19 cellular contexts compared by ENCODE assay signal in the genomic region with DNA sequence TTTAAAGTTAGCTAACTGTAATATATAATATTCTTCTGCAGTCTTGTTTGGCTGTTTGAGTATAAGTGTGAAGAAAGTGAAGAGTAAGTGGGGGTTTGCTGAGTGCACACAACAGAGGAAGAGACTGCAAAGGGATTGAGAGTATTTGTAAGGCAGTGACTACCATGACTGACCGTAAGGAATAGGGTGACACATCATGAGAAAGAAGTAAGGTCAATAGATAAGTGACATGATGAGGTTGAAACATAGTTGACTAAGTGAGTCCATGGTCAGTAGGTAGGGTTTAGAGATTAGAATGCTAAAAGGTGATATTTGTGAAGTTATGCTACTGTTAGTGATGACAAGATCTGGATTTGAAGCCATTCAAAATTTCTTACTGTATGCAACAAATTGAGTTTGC. TPM values are rescaled to one million over a fixed set of nuclear protein-coding genes. Genes with fewer than 3 reads are reported as not detected.
DNase-seq lines count a peak whose midpoint lies in the region; ATAC-seq, FAIRE-seq and TF ChIP-seq lines count a peak whose summit lies in the region.
"Had no signal": no experiment of that assay in that cellular context is flagged by ENCODE, and none has a peak within 500 bp of the region (broad histone marks: within the 10 kb centered on the region; RNA-seq: fewer than 3 reads in every experiment).

No MANE protein-coding gene starts in this region.

- H2AFZ ChIP-seq in PC-3 (ENCODE audit: low read length), result no peak overlapping the region
- H2AFZ ChIP-seq in K562 (ENCODE audit: low read depth, low read length), result no peak overlapping the region

- WGBS in K562 (ENCODE audit: insufficient coverage, low coverage, missing lambda C conversion rate), result 38% methylated on average over 1 of the region's 1 CpG
- 96 to 98% methylated on average over 1 of the region's 1 CpG for WGBS in sigmoid colon, 2 donors
- 94 to 100% methylated on average over 1 of the region's 1 CpG for WGBS in body of pancreas, 2 donors

- no peaks in the 10 kb centered on the region for H3K9me3 Mint-ChIP-seq in Calu3 (ENCODE audit: low read depth, unreplicated experiment)
- H3K9me3 Mint-ChIP-seq: H9 had no signal

- no peak overlapping the region for H3K27ac Mint-ChIP-seq in Calu3 (ENCODE audit: unreplicated experiment)
- H3K27ac Mint-ChIP-seq: CD4-positive, CD25-positive, alpha-beta regulatory T cell; CD8-positive, alpha-beta memory T cell; H9 had no signal

- H3K36me3 Mint-ChIP-seq in Calu3 (ENCODE audit: insufficient read depth, unreplicated experiment), result no peaks in the 10 kb centered on the region

- H3K4me3 ChIP-seq in PC-3 (ENCODE audit: low read length), result no peak overlapping the region
- H3K4me3 ChIP-seq in K562, result no peak overlapping the region
- H3K4me3 ChIP-seq in sigmoid colon, result no peak overlapping the region
- no peak overlapping the region for H3K4me3 ChIP-seq in body of pancreas

- no peak for TF ChIP-seq EP300 in K562 (IDR thresholded peaks at IDR 0.05; ENCODE audit: low read length)
- TF ChIP-seq EP300 in sigmoid colon (IDR thresholded peaks at IDR 0.05), result no peak

- H3K27me3 Mint-ChIP-seq in Calu3 (ENCODE audit: unreplicated experiment), result no peaks in the 10 kb centered on the region
- H3K27me3 Mint-ChIP-seq: CD4-positive, CD25-positive, alpha-beta regulatory T cell had no signal

- H3K9me1 ChIP-seq in K562 (ENCODE audit: control insufficient read depth, insufficient read depth, low read length), result no peaks in the 10 kb centered on the region

- CTCF ChIA-PET in PC-3 (lab: Charles Lee), result no interaction called here
- CTCF ChIA-PET in K562 (lab: Yijun Ruan, JAX; ENCODE audit: low intra/inter-chr PET ratio), result no interaction called here
- CTCF ChIA-PET in GM10248 (lab: Yijun Ruan, JAX), result no interaction called here
- CTCF ChIA-PET in Calu3 (lab: Charles Lee), result no interaction called here

- peak; percentile 19 for FAIRE-seq in K562 (lab: Jason Lieb, UNC)
- FAIRE-seq: A204.1, D721Med, H1, HepG2 had no signal

- ATAC-seq in PC-3, result no peak; the same call in 1 of the 2 replicates
- no peak for ATAC-seq in K562
- no peak for ATAC-seq in body of pancreas
- ATAC-seq: HepG2 had no signal

- in situ Hi-C loops in K562 (cut with MboI), result no loop called here

- intact Hi-C loops in PC-3 (cut with micrococcal nuclease), result no loop called here
- intact Hi-C loops in K562 (cut with micrococcal nuclease), result no loop called here
- intact Hi-C loops in sigmoid colon (cut with DNase I), result loop anchor here (2.0 kb wide), 2 partner anchors 28 to 214 kb away; partner anchors contain the start of gene WARS2
- intact Hi-C loops in body of pancreas (cut with DNase I), result no loop called here
- intact Hi-C loops in Calu3 (cut with micrococcal nuclease; ENCODE audit: unreplicated experiment), result no loop called here

- H3K4me1 ChIP-seq in PC-3 (ENCODE audit: insufficient read depth, low read length) (no peaks in the 10 kb centered on the region), K562 (replicated peaks in 1 of 2; ENCODE audit: control insufficient read depth in 2 of 2, insufficient read depth in 2 of 2, low read length in 2 of 2) (no peaks in the 10 kb centered on the region), sigmoid colon (peaks cover 0 to 21% (median 14%) of the 10 kb centered on the region in 4 donors), body of pancreas (no peaks in the 10 kb centered on the region)

- no peak for TF ChIP-seq RAD21 in K562 (CRISPR knock-in tag; conservative IDR thresholded peaks at IDR 0.05 in 1 of 2, IDR thresholded peaks at IDR 0.05 in 1 of 2)

- no peak overlapping the region for H3K4me3 Mint-ChIP-seq in Calu3 (ENCODE audit: low read depth, unreplicated experiment)
- H3K4me3 Mint-ChIP-seq: CD4-positive, CD25-positive, alpha-beta regulatory T cell; CD8-positive, alpha-beta memory T cell; H9 had no signal

- H4K20me1 ChIP-seq in PC-3 (ENCODE audit: low read length), result no peaks in the 10 kb centered on the region
- H4K20me1 ChIP-seq in K562 (replicated peaks; ENCODE audit: control insufficient read depth, insufficient read depth, low read length), result no peaks in the 10 kb centered on the region

- TF ChIP-seq CTCF in PC-3 (conservative IDR thresholded peaks at IDR 0.05; ENCODE audit: low read depth, low read length) (no peak), K562 (IDR thresholded peaks at IDR 0.05 in 2 of 3, conservative IDR thresholded peaks at IDR 0.05 in 1 of 3; ENCODE audit: insufficient read depth in 2 of 3, low read depth in 1 of 3, low read length in 3 of 3) (no peak), sigmoid colon (IDR thresholded peaks at IDR 0.05) (no peak), GM10248 (IDR thresholded peaks at IDR 0.05; ENCODE audit: control extremely low read depth, extremely low read depth, low read depth, missing control alignments) (no peak), body of pancreas (IDR thresholded peaks at IDR 0.05) (no peak), Calu3 (IDR thresholded peaks at IDR 0.05; ENCODE audit: unreplicated experiment) (no peak)

- DNase-seq in HT1080 (ENCODE audit: low read depth), result peak; percentile 29
- DNase-seq in PC-3, result peak; percentile 32
- no peak for DNase-seq in K562 (ENCODE audit: extremely low read depth in 1 of 4, low spot score in 3 of 4)
- DNase-seq in sigmoid colon, result no peak
- no peak for DNase-seq in GM10248 (ENCODE audit: extremely low spot score)
- no peak for DNase-seq in body of pancreas
- no peak for DNase-seq in Calu3
- DNase-seq: ACHN; BE2C; C1 segment of cervical spinal cord; CD4-positive, CD25-positive, alpha-beta regulatory T cell; CD8-positive, alpha-beta memory T cell; COR-L47; GDM1; H9 had no signal

- POLR2A ChIA-PET in PC-3 (lab: Charles Lee; ENCODE audit: unreplicated experiment), result no interaction called here
- POLR2A ChIA-PET in K562 (lab: Yijun Ruan, JAX), result interaction anchor here (1.4 kb wide), 1 partner anchor 24 kb away, joined by 3 read pairs; no protein-coding TSS in a partner anchor
- POLR2A ChIA-PET in GM10248 (lab: Yijun Ruan, JAX), result no interaction called here

- no peaks in the 10 kb centered on the region for H3K36me3 ChIP-seq in PC-3 (ENCODE audit: low read depth, low read length)
- H3K36me3 ChIP-seq in K562 (ENCODE audit: control insufficient read depth, insufficient read depth, low read length), result no peaks in the 10 kb centered on the region
- no peaks in the 10 kb centered on the region for H3K36me3 ChIP-seq in sigmoid colon
- H3K36me3 ChIP-seq in body of pancreas (replicated peaks in 1 of 2; ENCODE audit: insufficient read depth in 1 of 2, low read depth in 2 of 2), result no peaks in the 10 kb centered on the region
- H3K36me3 ChIP-seq: BE2C had no signal

- H3K9ac ChIP-seq in PC-3 (ENCODE audit: low read length) (no peak overlapping the region), K562 (ENCODE audit: insufficient read depth in 1 of 2, low read depth in 2 of 2, low read length in 2 of 2) (no peak overlapping the region)

- BruUV-seq in PC-3 (replicated peaks; lab: Mats Ljungman, UMichigan), result no TSS peak
- BruUV-seq in K562 (replicated peaks; lab: Mats Ljungman, UMichigan), result no TSS peak
- BruUV-seq in Calu3 (replicated peaks; lab: Mats Ljungman, UMichigan), result no TSS peak

- TF ChIP-seq POLR2A in K562 (conservative IDR thresholded peaks at IDR 0.05) (no peak), sigmoid colon (IDR thresholded peaks at IDR 0.05) (no peak), body of pancreas (IDR thresholded peaks at IDR 0.05) (no peak)

- H3K9me3 ChIP-seq in PC-3 (ENCODE audit: low read length) (no peaks in the 10 kb centered on the region), K562 (replicated peaks; ENCODE audit: control insufficient read depth, insufficient read depth, low read depth, low read length) (no peaks in the 10 kb centered on the region), sigmoid colon (no peaks in the 10 kb centered on the region), body of pancreas (no peaks in the 10 kb centered on the region)
- H3K9me3 ChIP-seq: BE2C had no signal

- H3K4me2 ChIP-seq in PC-3 (ENCODE audit: low read length) (no peak overlapping the region), K562 (ENCODE audit: insufficient read depth, low read length) (no peak overlapping the region)

- no peaks in the 10 kb centered on the region for H3K9me2 ChIP-seq in PC-3 (replicated peaks; ENCODE audit: low read length)

- no peaks in the 10 kb centered on the region for H3K27me3 ChIP-seq in PC-3 (ENCODE audit: low read length)
- H3K27me3 ChIP-seq in K562 (ENCODE audit: control insufficient read depth in 2 of 2, insufficient read depth in 2 of 2, low read length in 2 of 2), result no peaks in the 10 kb centered on the region
- H3K27me3 ChIP-seq in sigmoid colon, result no peaks in the 10 kb centered on the region
- no peaks in the 10 kb centered on the region for H3K27me3 ChIP-seq in body of pancreas

- H3K27ac ChIP-seq in PC-3 (ENCODE audit: low read length) (no peak overlapping the region), K562 (ENCODE audit: extremely low read depth, low read depth, low read length) (no peak overlapping the region), sigmoid colon (peak overlapping the region in 3 of 4 donors; percentile 54 to 64 (median 63)), body of pancreas (no peak overlapping the region)

- H3K79me2 ChIP-seq in PC-3 (ENCODE audit: low read length), result peaks cover 6% of the 10 kb centered on the region; the same call in 1 of the 2 replicates
- no peaks in the 10 kb centered on the region for H3K79me2 ChIP-seq in K562 (ENCODE audit: control insufficient read depth, insufficient read depth, low read length)

- H3F3A ChIP-seq in PC-3 (ENCODE audit: low read length, unreplicated experiment), result no peaks in the 10 kb centered on the region

- peaks cover 11% of the 10 kb centered on the region for H3K4me1 Mint-ChIP-seq in Calu3 (ENCODE audit: low read depth, unreplicated experiment)

RNA-seq across cellular contexts. Expression of gene WARS2, which starts 27.7 kb away (rescaled TPM):
- total RNA-seq in HT1080 (2014; rRNA removed; shearing (Covaris generic)), result 13.8 and 14.5 TPM in 2 replicates
- 9.7 and 9.9 TPM in 2 replicates for polyA plus RNA-seq in HT1080 (2015; cell fraction: cytosol; rRNA removed)
- 7.7 and 9.4 TPM in 2 replicates for polyA plus RNA-seq in HT1080 (2015; cell fraction: nucleus; rRNA removed)
- total RNA-seq in PC-3 (2014; rRNA removed) (16.8 and 18.1 TPM in 2 replicates), K562 (2014; rRNA removed) (16.3 and 18.0 TPM in 2 replicates), K562 (2014; rRNA removed; fragmentation: Illumina TruSeq; extraction: Trizol) (17.7 and 21.1 TPM in 2 replicates), K562 (2015; rRNA removed; fragmentation: Illumina TruSeq; extraction: Trizol) (14.4 and 16.5 TPM in 2 replicates), K562 (2021) (14.9 and 17.5 TPM in 2 replicates), sigmoid colon (10 to 100 TPM; 10.7 to 18.8 (median 14.5) TPM), body of pancreas (10 to 100 TPM in 1 of 2 donors, 1 to 10 TPM in 1; 4.9 to 11.7 TPM), Calu3 (2022) (7.8 and 8.8 TPM in 2 replicates)
- total RNA-seq in K562 (2011; cell fraction: chromatin; rRNA removed; ENCODE audit: low replicate concordance), result 13.5 and 15.4 TPM in 2 replicates
- 7.0 and 10.9 TPM in 2 replicates for total RNA-seq in K562 (2011; cell fraction: nucleolus; rRNA removed)
- 16.6 and 31.6 TPM in 2 replicates for total RNA-seq in K562 (2011; cell fraction: nucleoplasm; rRNA removed)
- polyA plus RNA-seq in K562 (2011; rRNA removed) (16.4 and 17.0 TPM in 2 replicates), K562 (2014; fragmentation: Illumina TruSeq; extraction: Trizol) (15.7 and 16.9 TPM in 2 replicates), K562 (2014; fragmentation: Nextera tagmentation; extraction: Ambion mirVana) (1 to 10 TPM; 5.7 to 6.7 TPM), K562 (2014; rRNA removed) (10.8 and 12.6 TPM in 2 replicates), sigmoid colon (10 to 100 TPM in 1 of 3 donors, 1 to 10 TPM in 2; 8.4 to 10.9 (median 8.7) TPM)
- 9.6 and 11.2 TPM in 2 replicates for polyA plus RNA-seq in K562 (2011; cell fraction: cytosol; rRNA removed)
- polyA plus RNA-seq in K562 (2011; cell fraction: nucleus; rRNA removed), result 10.7 and 10.9 TPM in 2 replicates
- 11.8 and 19.1 TPM in 2 replicates for polyA plus RNA-seq in K562 (2012)
- 20.2 and 20.6 TPM in 2 replicates for polyA minus RNA-seq in K562 (2011; rRNA and poly(A)+ RNA removed)
- 10.1 and 10.3 TPM in 2 replicates for polyA minus RNA-seq in K562 (2011; cell fraction: cytosol; rRNA and poly(A)+ RNA removed)
- 13.6 and 21.7 TPM in 2 replicates for polyA minus RNA-seq in K562 (2011; cell fraction: nucleus; rRNA and poly(A)+ RNA removed)

Comparison
In these comparisons a context has a peak if more than half of its experiments do, and no peak if none do; other contexts are left out.
1. DNase-seq: peak in HT1080 (single experiment) and PC-3 (single experiment); none in K562 (0 of 4), sigmoid colon (single experiment), GM10248 (single experiment), body of pancreas (0 of 4) and Calu3 (single experiment).
2. H3K27ac ChIP-seq: peak in sigmoid colon (3 of 4); none in PC-3 (single experiment), K562 (single experiment) and body of pancreas (0 of 4).